In the genomic region with DNA sequence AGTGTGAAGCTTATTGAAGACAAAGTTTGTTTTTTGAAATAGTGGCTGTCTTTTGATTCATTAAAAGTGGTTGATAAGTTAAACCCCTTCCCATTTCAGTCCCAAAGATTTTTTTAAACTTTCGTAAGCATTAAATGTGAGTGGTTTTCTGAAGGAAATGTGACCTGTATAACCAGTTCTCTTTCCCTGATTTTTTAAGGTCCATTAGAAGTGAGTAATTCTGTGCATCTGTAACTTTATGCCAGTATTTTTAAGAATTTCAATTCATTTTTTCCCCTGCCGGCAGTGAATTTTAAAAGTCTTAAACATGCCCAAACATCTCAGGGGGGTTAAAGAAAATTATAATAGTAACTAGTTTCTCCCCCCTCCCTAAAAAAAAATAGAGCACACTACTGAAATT, we compare ENCODE assay signal across 19 cellular contexts.
"Had no signal": no experiment of that assay in that cellular context is flagged by ENCODE, and none has a peak within 500 bp of the region (broad histone marks: within the 10 kb centered on the region; RNA-seq: fewer than 3 reads in every experiment).

No MANE protein-coding gene starts in this region.

- ATAC-seq: gastroesophageal sphincter; left colon; naive thymus-derived CD4-positive, alpha-beta T cell had no signal

- H3K27ac ChIP-seq: dorsolateral prefrontal cortex, esophagus squamous epithelium, gastroesophageal sphincter, ovary, right atrium auricular region, sigmoid colon, skin epidermis, stomach had no signal

- H3K36me3 Mint-ChIP-seq: naive thymus-derived CD4-positive, alpha-beta T cell had no signal

- H3K27me3 ChIP-seq: esophagus squamous epithelium, ovary, right atrium auricular region, sigmoid colon, stomach had no signal

- DNase-seq: cortex of kidney; dorsolateral prefrontal cortex; effector memory CD4-positive, alpha-beta T cell; esophagus squamous epithelium; foreskin fibroblast; left colon; mammary epithelial cell; naive thymus-derived CD4-positive, alpha-beta T cell; nucleus accumbens; ovary; sigmoid colon; stimulated activated naive CD4-positive, alpha-beta T cell; stomach; substantia nigra; trophoblast cell had no signal

- H3K4me1 Mint-ChIP-seq: naive thymus-derived CD4-positive, alpha-beta T cell had no signal

- H3K4me1 ChIP-seq: gastroesophageal sphincter, right atrium auricular region, sigmoid colon, stomach had no signal

- H3K27ac Mint-ChIP-seq: naive thymus-derived CD4-positive, alpha-beta T cell had no signal

- H3K9me3 ChIP-seq: esophagus squamous epithelium, ovary, right atrium auricular region, sigmoid colon, stomach had no signal

- H3K4me3 ChIP-seq: dorsolateral prefrontal cortex, esophagus squamous epithelium, gastroesophageal sphincter, ovary, right atrium auricular region, sigmoid colon, skin epidermis, stomach had no signal

- H3K36me3 ChIP-seq: esophagus squamous epithelium, gastroesophageal sphincter, ovary, right atrium auricular region, sigmoid colon, stomach had no signal

- H3K4me3 Mint-ChIP-seq: naive thymus-derived CD4-positive, alpha-beta T cell; nephron progenitor cell had no signal
